In the genomic region with DNA sequence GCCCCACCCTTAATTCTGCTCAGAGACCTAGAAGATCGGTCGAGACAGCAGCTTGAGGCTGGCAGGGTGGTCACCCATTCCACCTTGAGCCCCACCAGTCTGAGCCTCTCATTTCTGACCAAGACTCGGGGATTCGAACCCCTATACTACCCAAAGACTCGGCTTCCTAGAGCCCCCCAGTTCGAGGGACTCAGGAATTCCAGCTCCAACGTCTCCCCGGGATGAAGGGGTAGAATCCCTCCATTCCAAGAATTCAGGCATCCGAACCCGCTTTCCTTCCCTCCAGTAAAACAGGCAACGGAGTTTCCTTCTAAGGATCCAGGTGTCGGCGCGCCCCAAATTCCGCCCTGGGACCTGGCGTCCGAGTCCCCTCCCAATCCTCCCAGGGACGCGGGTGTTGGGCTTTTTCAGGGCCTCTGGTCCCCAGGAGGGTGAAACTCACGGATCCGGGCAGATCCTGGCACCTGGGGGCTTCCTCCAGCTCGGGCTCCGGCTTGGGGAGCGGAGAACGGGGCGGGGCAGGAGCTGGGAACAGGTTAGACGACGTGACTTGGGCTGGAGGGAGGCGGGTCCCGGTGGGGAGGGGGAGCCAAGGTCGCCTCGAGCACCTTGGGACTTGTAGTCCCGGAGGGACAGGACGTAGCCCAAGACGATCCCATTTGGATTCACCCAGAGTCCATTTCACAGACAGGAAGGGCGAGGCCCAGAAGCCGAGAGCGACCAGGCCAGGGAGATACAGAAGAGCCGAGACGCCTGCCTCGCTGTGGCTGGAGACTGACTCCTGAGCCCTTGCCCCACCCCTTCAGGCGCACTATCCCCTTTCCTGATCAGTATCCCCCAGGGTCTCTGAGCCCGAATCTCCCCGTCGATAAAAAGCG, we compare ENCODE assay signal across 1 cellular context.
A peak's percentile ranks its signal among the peaks of the same experiment; 100 is the strongest.
TF ChIP-seq lines count a peak whose summit lies in the region.

A gene with protein sequence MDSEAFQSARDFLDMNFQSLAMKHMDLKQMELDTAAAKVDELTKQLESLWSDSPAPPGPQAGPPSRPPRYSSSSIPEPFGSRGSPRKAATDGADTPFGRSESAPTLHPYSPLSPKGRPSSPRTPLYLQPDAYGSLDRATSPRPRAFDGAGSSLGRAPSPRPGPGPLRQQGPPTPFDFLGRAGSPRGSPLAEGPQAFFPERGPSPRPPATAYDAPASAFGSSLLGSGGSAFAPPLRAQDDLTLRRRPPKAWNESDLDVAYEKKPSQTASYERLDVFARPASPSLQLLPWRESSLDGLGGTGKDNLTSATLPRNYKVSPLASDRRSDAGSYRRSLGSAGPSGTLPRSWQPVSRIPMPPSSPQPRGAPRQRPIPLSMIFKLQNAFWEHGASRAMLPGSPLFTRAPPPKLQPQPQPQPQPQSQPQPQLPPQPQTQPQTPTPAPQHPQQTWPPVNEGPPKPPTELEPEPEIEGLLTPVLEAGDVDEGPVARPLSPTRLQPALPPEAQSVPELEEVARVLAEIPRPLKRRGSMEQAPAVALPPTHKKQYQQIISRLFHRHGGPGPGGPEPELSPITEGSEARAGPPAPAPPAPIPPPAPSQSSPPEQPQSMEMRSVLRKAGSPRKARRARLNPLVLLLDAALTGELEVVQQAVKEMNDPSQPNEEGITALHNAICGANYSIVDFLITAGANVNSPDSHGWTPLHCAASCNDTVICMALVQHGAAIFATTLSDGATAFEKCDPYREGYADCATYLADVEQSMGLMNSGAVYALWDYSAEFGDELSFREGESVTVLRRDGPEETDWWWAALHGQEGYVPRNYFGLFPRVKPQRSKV (minus strand): TSS at position 513 of the 878 bp plus-strand sequence. CDS start 6,751 bp downstream, outside the sequence.

TF ChIP-seq in HepG2, 621 proteins besides CTCF, POLR2A, EP300 and RAD21 (continues in another document):
- TF ChIP-seq, protein P1, sequence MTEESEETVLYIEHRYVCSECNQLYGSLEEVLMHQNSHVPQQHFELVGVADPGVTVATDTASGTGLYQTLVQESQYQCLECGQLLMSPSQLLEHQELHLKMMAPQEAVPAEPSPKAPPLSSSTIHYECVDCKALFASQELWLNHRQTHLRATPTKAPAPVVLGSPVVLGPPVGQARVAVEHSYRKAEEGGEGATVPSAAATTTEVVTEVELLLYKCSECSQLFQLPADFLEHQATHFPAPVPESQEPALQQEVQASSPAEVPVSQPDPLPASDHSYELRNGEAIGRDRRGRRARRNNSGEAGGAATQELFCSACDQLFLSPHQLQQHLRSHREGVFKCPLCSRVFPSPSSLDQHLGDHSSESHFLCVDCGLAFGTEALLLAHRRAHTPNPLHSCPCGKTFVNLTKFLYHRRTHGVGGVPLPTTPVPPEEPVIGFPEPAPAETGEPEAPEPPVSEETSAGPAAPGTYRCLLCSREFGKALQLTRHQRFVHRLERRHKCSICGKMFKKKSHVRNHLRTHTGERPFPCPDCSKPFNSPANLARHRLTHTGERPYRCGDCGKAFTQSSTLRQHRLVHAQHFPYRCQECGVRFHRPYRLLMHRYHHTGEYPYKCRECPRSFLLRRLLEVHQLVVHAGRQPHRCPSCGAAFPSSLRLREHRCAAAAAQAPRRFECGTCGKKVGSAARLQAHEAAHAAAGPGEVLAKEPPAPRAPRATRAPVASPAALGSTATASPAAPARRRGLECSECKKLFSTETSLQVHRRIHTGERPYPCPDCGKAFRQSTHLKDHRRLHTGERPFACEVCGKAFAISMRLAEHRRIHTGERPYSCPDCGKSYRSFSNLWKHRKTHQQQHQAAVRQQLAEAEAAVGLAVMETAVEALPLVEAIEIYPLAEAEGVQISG (CRISPR knock-in tag; IDR thresholded peaks at IDR 0.05), result peak; percentile 74
- TF ChIP-seq, protein P2, sequence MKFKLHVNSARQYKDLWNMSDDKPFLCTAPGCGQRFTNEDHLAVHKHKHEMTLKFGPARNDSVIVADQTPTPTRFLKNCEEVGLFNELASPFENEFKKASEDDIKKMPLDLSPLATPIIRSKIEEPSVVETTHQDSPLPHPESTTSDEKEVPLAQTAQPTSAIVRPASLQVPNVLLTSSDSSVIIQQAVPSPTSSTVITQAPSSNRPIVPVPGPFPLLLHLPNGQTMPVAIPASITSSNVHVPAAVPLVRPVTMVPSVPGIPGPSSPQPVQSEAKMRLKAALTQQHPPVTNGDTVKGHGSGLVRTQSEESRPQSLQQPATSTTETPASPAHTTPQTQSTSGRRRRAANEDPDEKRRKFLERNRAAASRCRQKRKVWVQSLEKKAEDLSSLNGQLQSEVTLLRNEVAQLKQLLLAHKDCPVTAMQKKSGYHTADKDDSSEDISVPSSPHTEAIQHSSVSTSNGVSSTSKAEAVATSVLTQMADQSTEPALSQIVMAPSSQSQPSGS (CRISPR knock-in tag; IDR thresholded peaks at IDR 0.05), result no peak
- TF ChIP-seq, protein P3, sequence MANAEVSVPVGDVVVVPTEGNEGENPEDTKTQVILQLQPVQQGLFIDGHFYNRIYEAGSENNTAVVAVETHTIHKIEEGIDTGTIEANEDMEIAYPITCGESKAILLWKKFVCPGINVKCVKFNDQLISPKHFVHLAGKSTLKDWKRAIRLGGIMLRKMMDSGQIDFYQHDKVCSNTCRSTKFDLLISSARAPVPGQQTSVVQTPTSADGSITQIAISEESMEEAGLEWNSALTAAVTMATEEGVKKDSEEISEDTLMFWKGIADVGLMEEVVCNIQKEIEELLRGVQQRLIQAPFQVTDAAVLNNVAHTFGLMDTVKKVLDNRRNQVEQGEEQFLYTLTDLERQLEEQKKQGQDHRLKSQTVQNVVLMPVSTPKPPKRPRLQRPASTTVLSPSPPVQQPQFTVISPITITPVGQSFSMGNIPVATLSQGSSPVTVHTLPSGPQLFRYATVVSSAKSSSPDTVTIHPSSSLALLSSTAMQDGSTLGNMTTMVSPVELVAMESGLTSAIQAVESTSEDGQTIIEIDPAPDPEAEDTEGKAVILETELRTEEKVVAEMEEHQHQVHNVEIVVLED (CRISPR knock-in tag; IDR thresholded peaks at IDR 0.05; ENCODE audit: borderline replicate concordance), result 0 out of 2 replicates have a peak, but pooled peaks have one; percentile 36
- TF ChIP-seq CAMTA2 (CRISPR knock-in tag; IDR thresholded peaks at IDR 0.05; ENCODE audit: borderline replicate concordance), result peak; percentile 49; the same call in 1 of the 2 replicates
- TF ChIP-seq, protein P4, sequence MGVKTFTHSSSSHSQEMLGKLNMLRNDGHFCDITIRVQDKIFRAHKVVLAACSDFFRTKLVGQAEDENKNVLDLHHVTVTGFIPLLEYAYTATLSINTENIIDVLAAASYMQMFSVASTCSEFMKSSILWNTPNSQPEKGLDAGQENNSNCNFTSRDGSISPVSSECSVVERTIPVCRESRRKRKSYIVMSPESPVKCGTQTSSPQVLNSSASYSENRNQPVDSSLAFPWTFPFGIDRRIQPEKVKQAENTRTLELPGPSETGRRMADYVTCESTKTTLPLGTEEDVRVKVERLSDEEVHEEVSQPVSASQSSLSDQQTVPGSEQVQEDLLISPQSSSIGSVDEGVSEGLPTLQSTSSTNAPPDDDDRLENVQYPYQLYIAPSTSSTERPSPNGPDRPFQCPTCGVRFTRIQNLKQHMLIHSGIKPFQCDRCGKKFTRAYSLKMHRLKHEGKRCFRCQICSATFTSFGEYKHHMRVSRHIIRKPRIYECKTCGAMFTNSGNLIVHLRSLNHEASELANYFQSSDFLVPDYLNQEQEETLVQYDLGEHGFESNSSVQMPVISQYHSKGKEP (CRISPR knock-in tag; IDR thresholded peaks at IDR 0.05), result no peak
- TF ChIP-seq, protein P5, sequence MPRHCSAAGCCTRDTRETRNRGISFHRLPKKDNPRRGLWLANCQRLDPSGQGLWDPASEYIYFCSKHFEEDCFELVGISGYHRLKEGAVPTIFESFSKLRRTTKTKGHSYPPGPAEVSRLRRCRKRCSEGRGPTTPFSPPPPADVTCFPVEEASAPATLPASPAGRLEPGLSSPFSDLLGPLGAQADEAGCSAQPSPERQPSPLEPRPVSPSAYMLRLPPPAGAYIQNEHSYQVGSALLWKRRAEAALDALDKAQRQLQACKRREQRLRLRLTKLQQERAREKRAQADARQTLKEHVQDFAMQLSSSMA (CRISPR knock-in tag; IDR thresholded peaks at IDR 0.05), result no peak
- TF ChIP-seq NONO (IDR thresholded peaks at IDR 0.05), result no peak
- TF ChIP-seq NONO (CRISPR knock-in tag; conservative IDR thresholded peaks at IDR 0.05), result peak; percentile 55; the same call in 1 of the 2 replicates
- TF ChIP-seq SP1 (IDR thresholded peaks at IDR 0.05), result no peak
- TF ChIP-seq SP1 (CRISPR knock-in tag; IDR thresholded peaks at IDR 0.05), result peak; percentile 68
- TF ChIP-seq GABPB1 (CRISPR knock-in tag; IDR thresholded peaks at IDR 0.05), result peak; percentile 75
- 0 out of 2 replicates have a peak, but pooled peaks have one; percentile 8 for TF ChIP-seq POGZ (CRISPR knock-in tag; IDR thresholded peaks at IDR 0.05)
- peak; percentile 33 for TF ChIP-seq IKZF4 (CRISPR knock-in tag; IDR thresholded peaks at IDR 0.05; ENCODE audit: borderline replicate concordance, low read depth, not compliant biosample characterization)
- 0 out of 2 replicates have a peak, but pooled peaks have one; percentile 40 for TF ChIP-seq ZBTB38 (CRISPR knock-in tag; IDR thresholded peaks at IDR 0.05)
- no peak for TF ChIP-seq ETV6 (CRISPR knock-in tag; conservative IDR thresholded peaks at IDR 0.05)
- 0 out of 2 replicates have a peak, but pooled peaks have one; percentile 5 for TF ChIP-seq ETV5 (CRISPR knock-in tag; IDR thresholded peaks at IDR 0.05; ENCODE audit: borderline replicate concordance)
- TF ChIP-seq ZNF160 (CRISPR knock-in tag; IDR thresholded peaks at IDR 0.05), result no peak; the same call in 1 of the 2 replicates
- TF ChIP-seq, protein P6, sequence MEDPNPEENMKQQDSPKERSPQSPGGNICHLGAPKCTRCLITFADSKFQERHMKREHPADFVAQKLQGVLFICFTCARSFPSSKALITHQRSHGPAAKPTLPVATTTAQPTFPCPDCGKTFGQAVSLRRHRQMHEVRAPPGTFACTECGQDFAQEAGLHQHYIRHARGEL (CRISPR knock-in tag; IDR thresholded peaks at IDR 0.05), result 0 out of 2 replicates have a peak, but pooled peaks have one; percentile 63
- TF ChIP-seq ZNF629 (CRISPR knock-in tag; conservative IDR thresholded peaks at IDR 0.05), result peak; percentile 100
- TF ChIP-seq ZSCAN25 (CRISPR knock-in tag; IDR thresholded peaks at IDR 0.05), result no peak
- TF ChIP-seq REL (CRISPR knock-in tag; conservative IDR thresholded peaks at IDR 0.05), result no peak
- TF ChIP-seq, protein P7, sequence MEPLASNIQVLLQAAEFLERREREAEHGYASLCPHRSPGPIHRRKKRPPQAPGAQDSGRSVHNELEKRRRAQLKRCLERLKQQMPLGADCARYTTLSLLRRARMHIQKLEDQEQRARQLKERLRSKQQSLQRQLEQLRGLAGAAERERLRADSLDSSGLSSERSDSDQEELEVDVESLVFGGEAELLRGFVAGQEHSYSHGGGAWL (CRISPR knock-in tag; IDR thresholded peaks at IDR 0.05), result peak; percentile 52; the same call in 1 of the 2 replicates
- no peak for TF ChIP-seq RARG (CRISPR knock-in tag; IDR thresholded peaks at IDR 0.05; ENCODE audit: low read depth)
- TF ChIP-seq TAF1 (CRISPR knock-in tag; IDR thresholded peaks at IDR 0.05), result no peak; the same call in 1 of the 2 replicates
- TF ChIP-seq POLR2G (IDR thresholded peaks at IDR 0.05; ENCODE audit: low read depth, low read length), result peak; percentile 52; the same call in 1 of the 2 replicates
- TF ChIP-seq ZNF776 (CRISPR knock-in tag; IDR thresholded peaks at IDR 0.05), result 0 out of 2 replicates have a peak, but pooled peaks have one; percentile 29
- TF ChIP-seq, protein P8, sequence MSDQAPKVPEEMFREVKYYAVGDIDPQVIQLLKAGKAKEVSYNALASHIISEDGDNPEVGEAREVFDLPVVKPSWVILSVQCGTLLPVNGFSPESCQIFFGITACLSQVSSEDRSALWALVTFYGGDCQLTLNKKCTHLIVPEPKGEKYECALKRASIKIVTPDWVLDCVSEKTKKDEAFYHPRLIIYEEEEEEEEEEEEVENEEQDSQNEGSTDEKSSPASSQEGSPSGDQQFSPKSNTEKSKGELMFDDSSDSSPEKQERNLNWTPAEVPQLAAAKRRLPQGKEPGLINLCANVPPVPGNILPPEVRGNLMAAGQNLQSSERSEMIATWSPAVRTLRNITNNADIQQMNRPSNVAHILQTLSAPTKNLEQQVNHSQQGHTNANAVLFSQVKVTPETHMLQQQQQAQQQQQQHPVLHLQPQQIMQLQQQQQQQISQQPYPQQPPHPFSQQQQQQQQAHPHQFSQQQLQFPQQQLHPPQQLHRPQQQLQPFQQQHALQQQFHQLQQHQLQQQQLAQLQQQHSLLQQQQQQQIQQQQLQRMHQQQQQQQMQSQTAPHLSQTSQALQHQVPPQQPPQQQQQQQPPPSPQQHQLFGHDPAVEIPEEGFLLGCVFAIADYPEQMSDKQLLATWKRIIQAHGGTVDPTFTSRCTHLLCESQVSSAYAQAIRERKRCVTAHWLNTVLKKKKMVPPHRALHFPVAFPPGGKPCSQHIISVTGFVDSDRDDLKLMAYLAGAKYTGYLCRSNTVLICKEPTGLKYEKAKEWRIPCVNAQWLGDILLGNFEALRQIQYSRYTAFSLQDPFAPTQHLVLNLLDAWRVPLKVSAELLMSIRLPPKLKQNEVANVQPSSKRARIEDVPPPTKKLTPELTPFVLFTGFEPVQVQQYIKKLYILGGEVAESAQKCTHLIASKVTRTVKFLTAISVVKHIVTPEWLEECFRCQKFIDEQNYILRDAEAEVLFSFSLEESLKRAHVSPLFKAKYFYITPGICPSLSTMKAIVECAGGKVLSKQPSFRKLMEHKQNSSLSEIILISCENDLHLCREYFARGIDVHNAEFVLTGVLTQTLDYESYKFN (CRISPR knock-in tag; conservative IDR thresholded peaks at IDR 0.05), result peak; percentile 40; the same call in 1 of the 2 replicates
- TF ChIP-seq IKZF1 (IDR thresholded peaks at IDR 0.05), result no peak
- peak; percentile 46; the same call in 1 of the 2 replicates for TF ChIP-seq SRY (CRISPR knock-in tag; IDR thresholded peaks at IDR 0.05)
- no peak for TF ChIP-seq NR2F2 (IDR thresholded peaks at IDR 0.05; ENCODE audit: borderline replicate concordance, low read depth)
- peak; percentile 36; the same call in 1 of the 2 replicates for TF ChIP-seq SP2 (CRISPR knock-in tag; IDR thresholded peaks at IDR 0.05)
- TF ChIP-seq, protein P9, sequence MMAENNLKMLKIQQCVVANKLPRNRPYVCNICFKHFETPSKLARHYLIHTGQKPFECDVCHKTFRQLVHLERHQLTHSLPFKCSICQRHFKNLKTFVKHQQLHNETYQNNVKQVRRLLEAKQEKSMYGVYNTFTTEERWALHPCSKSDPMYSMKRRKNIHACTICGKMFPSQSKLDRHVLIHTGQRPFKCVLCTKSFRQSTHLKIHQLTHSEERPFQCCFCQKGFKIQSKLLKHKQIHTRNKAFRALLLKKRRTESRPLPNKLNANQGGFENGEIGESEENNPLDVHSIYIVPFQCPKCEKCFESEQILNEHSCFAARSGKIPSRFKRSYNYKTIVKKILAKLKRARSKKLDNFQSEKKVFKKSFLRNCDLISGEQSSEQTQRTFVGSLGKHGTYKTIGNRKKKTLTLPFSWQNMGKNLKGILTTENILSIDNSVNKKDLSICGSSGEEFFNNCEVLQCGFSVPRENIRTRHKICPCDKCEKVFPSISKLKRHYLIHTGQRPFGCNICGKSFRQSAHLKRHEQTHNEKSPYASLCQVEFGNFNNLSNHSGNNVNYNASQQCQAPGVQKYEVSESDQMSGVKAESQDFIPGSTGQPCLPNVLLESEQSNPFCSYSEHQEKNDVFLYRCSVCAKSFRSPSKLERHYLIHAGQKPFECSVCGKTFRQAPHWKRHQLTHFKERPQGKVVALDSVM (CRISPR knock-in tag; IDR thresholded peaks at IDR 0.05), result no peak
- TF ChIP-seq ARHGAP35 (CRISPR knock-in tag; IDR thresholded peaks at IDR 0.05; ENCODE audit: borderline replicate concordance), result peak; percentile 52; the same call in 1 of the 2 replicates
- TF ChIP-seq GTF2F1 (IDR thresholded peaks at IDR 0.05; ENCODE audit: low read length), result no peak
- TF ChIP-seq EED (CRISPR knock-in tag; IDR thresholded peaks at IDR 0.05), result no peak
- 0 out of 2 replicates have a peak, but pooled peaks have one; percentile 14 for TF ChIP-seq ZSCAN21 (CRISPR knock-in tag; IDR thresholded peaks at IDR 0.05; ENCODE audit: borderline replicate concordance)
- TF ChIP-seq, protein P10, sequence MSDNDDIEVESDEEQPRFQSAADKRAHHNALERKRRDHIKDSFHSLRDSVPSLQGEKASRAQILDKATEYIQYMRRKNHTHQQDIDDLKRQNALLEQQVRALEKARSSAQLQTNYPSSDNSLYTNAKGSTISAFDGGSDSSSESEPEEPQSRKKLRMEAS (IDR thresholded peaks at IDR 0.05), result peak; percentile 8; the same call in 1 of the 2 replicates
- peak; percentile 23; the same call in 1 of the 2 replicates for TF ChIP-seq HDAC1 (CRISPR knock-in tag; IDR thresholded peaks at IDR 0.05)
